Comparison of ENCODE assay signal across 8 cellular contexts in genomic region chr5:172833372-172833690, GRCh38. TPM values are rescaled to one million over a fixed set of nuclear protein-coding genes. Genes with fewer than 3 reads are reported as not detected.
DNase-seq lines count a peak whose midpoint lies in the region; ATAC-seq and TF ChIP-seq lines count a peak whose summit lies in the region.

No MANE protein-coding gene starts in this region.

- H3K4me1 Mint-ChIP-seq in activated CD4-positive, alpha-beta T cell treated with anti-CD3 and anti-CD28 coated beads, Interleukin-2, amount 10 ng/mL, durations not matched to agents 24 days and 14 days = peaks cover 27% of the 10 kb centered on the region

- no peaks in the 10 kb centered on the region for H3K36me3 Mint-ChIP-seq in activated CD4-positive, alpha-beta T cell treated with anti-CD3 and anti-CD28 coated beads, Interleukin-2, amount 10 ng/mL, durations not matched to agents 24 days and 14 days (ENCODE audit: low read depth)

- peak overlapping the region; percentile 89 for H3K4me3 Mint-ChIP-seq in activated CD4-positive, alpha-beta T cell treated with anti-CD3 and anti-CD28 coated beads, Interleukin-2, amount 10 ng/mL, durations not matched to agents 24 days and 14 days

- H3K4me1 ChIP-seq in adrenal gland (replicated peaks in 1 of 2) = peaks cover 42 to 49% of the 10 kb centered on the region in 2 donors
- peaks cover 0 to 36% (median 11%) of the 10 kb centered on the region in 4 donors for H3K4me1 ChIP-seq in right lobe of liver

- peak overlapping the region in 1 of 4 donors; percentile 91 for H3K4me3 ChIP-seq in adrenal gland
- H3K4me3 ChIP-seq in right lobe of liver = peak overlapping the region in 1 of 3 donors; percentile 87

- peak in 1 of 4 donors; percentile 4 for ATAC-seq in right lobe of liver

- TF ChIP-seq CTCF in adrenal gland (IDR thresholded peaks at IDR 0.05) (no peak), right lobe of liver (IDR thresholded peaks at IDR 0.05) (no peak)

- TF ChIP-seq POLR2A in adrenal gland (IDR thresholded peaks at IDR 0.05) (no peak), right lobe of liver (IDR thresholded peaks at IDR 0.05) (no peak)

- no peaks in the 10 kb centered on the region for H3K27me3 Mint-ChIP-seq in activated CD4-positive, alpha-beta T cell treated with anti-CD3 and anti-CD28 coated beads, Interleukin-2, amount 10 ng/mL, durations not matched to agents 24 days and 14 days

- WGBS in adrenal gland, 4 donors = 33 to 84% (median 61%) methylated on average over 3 to 6 of the region's 6 CpGs
- WGBS in right lobe of liver (ENCODE audit: insufficient coverage, low coverage, low lambda C conversion rate, missing lambda C conversion rate) = 17% methylated on average over 6 of the region's 6 CpGs

- no peak for DNase-seq in activated CD4-positive, alpha-beta T cell treated with anti-CD3 and anti-CD28 coated beads, Interleukin-2, amount 10 ng/mL, durations not matched to agents 24 days and 14 days
- DNase-seq in activated CD4-positive, alpha-beta T cell treated with anti-CD3 and anti-CD28 coated beads, Interleukin-2, amount 50 U/mL, for 48 hours = no peak
- no peak for DNase-seq in adrenal gland
- no peak for DNase-seq in right lobe of liver
- DNase-seq in NOMO-1 treated with DMSO at 0.1 percent for 48 hours (lab: John Stamatoyannopoulos, UW; ENCODE audit: unreplicated experiment) = no peak
- no peak for DNase-seq in dedifferentiated amniotic fluid mesenchymal stem cell (ENCODE audit: extremely low spot score)
- no peak for DNase-seq in effector CD4-positive, alpha-beta T cell

- H3K9me3 Mint-ChIP-seq in activated CD4-positive, alpha-beta T cell treated with anti-CD3 and anti-CD28 coated beads, Interleukin-2, amount 10 ng/mL, durations not matched to agents 24 days and 14 days = no peaks in the 10 kb centered on the region

- no peaks in the 10 kb centered on the region for H3K27me3 ChIP-seq in adrenal gland
- H3K27me3 ChIP-seq in right lobe of liver = no peaks in the 10 kb centered on the region

- H3K27ac Mint-ChIP-seq in activated CD4-positive, alpha-beta T cell treated with anti-CD3 and anti-CD28 coated beads, Interleukin-2, amount 10 ng/mL, durations not matched to agents 24 days and 14 days = peak overlapping the region; percentile 60

- H3K9me3 ChIP-seq in adrenal gland (replicated peaks in 1 of 3) (no peaks in the 10 kb centered on the region), right lobe of liver (no peaks in the 10 kb centered on the region)

- intact Hi-C loops in activated CD4-positive, alpha-beta T cell treated with anti-CD3 and anti-CD28 coated beads, Interleukin-2, amount 10 ng/mL, durations not matched to agents 24 days and 14 days (cut with micrococcal nuclease) = loop anchor here (5.0 kb wide), 1 partner anchor 116 kb away; no protein-coding TSS in a partner anchor
- intact Hi-C loops in adrenal gland (cut with DNase I) (loop anchor here in 1 of 2 donors (5.0 kb wide), 1 partner anchor 51 kb away; no protein-coding TSS in a partner anchor), right lobe of liver (cut with DNase I) (loop anchor here in 1 of 2 donors (10.0 kb wide), 1 partner anchor 49 kb away; no protein-coding TSS in a partner anchor)

- H3K36me3 ChIP-seq in adrenal gland (replicated peaks in 1 of 2) (no peaks in the 10 kb centered on the region), right lobe of liver (no peaks in the 10 kb centered on the region)

- H3K27ac ChIP-seq in adrenal gland (peak overlapping the region; percentile 18 to 93 (median 92)), right lobe of liver (peak overlapping the region; percentile 81 to 92 (median 86)), temporal lobe (ENCODE audit: low read depth, low read length) (peak overlapping the region; percentile 51)

RNA-seq across cellular contexts. Expression of gene ERGIC1, which starts 0.7 kb away (rescaled TPM):
- total RNA-seq in activated CD4-positive, alpha-beta T cell treated with anti-CD3 and anti-CD28 coated beads, Interleukin-2, amount 10 ng/mL, durations not matched to agents 24 days and 14 days = 47.1 and 47.3 TPM in 2 replicates
- total RNA-seq in adrenal gland (100 to 1,000 TPM; 108 to 410 (median 254) TPM), right lobe of liver (100 to 1,000 TPM; 103 to 264 (median 154) TPM), temporal lobe (31.2 TPM)
- 100 to 1,000 TPM in 2 of 3 donors, 10 to 100 TPM in 1; 71.9 to 450 (median 103) TPM for polyA plus RNA-seq in adrenal gland
